19 cellular contexts compared by ENCODE assay signal in genomic region chr13:33636955-33637670, GRCh38.
DNase-seq lines count a peak whose midpoint lies in the region; ATAC-seq lines count a peak whose summit lies in the region.
"Had no signal": no experiment of that assay in that cellular context is flagged by ENCODE, and none has a peak within 500 bp of the region (broad histone marks: within the 10 kb centered on the region; RNA-seq: fewer than 3 reads in every experiment).

No MANE protein-coding gene starts in this region.

- H3K9ac ChIP-seq in GM23248: 0 out of 2 replicates have a peak overlapping the region, but pooled peaks have one; percentile 1
- no peak overlapping the region for H3K9ac ChIP-seq in mesendoderm (ENCODE audit: low read length)

- H3K9me3 Mint-ChIP-seq in T-helper 2 cell treated with Interferon-gamma antibody and Interleukin-4, amounts not matched to agents 5 μg/mL and 100 μg/mL, for 36 hours: peaks cover 13% of the 10 kb centered on the region

- peak overlapping the region; percentile 13 for H2BK15ac ChIP-seq in mesendoderm (replicated peaks; ENCODE audit: low read depth)

- H3K4me2 ChIP-seq in GM23248 (ENCODE audit: unreplicated experiment): peak overlapping the region; percentile 36
- no peak overlapping the region for H3K4me2 ChIP-seq in mesendoderm (ENCODE audit: low read length)

- no peak overlapping the region for H4K8ac ChIP-seq in mesendoderm (ENCODE audit: low read depth, low read length)

- no peak overlapping the region for H2AFZ ChIP-seq in GM23248

- H3K4ac ChIP-seq in mesendoderm (ENCODE audit: low read depth, low read length): peak overlapping the region; percentile 52

- H3K36me3 ChIP-seq in GM23248 (ENCODE audit: low read depth) (no peaks in the 10 kb centered on the region), mesendoderm (ENCODE audit: control insufficient read depth, insufficient read depth, low read length) (no peaks in the 10 kb centered on the region)
- H3K36me3 ChIP-seq: ascending aorta, spleen, thyroid gland had no signal

- H3K9me2 ChIP-seq in GM23248 (ENCODE audit: insufficient read depth): no peaks in the 10 kb centered on the region

- no peaks in the 10 kb centered on the region for H3K79me1 ChIP-seq in mesendoderm (ENCODE audit: low read length)

- no peak overlapping the region for H3K27ac Mint-ChIP-seq in T-helper 2 cell treated with Interferon-gamma antibody and Interleukin-4, amounts not matched to agents 5 μg/mL and 100 μg/mL, for 36 hours
- H3K27ac Mint-ChIP-seq: B cell; natural killer cell treated with Interleukin-12 subunit alpha and Interleukin-12 subunit beta and Interleukin-15 and Interleukin-18, amount 100 ng/mL, for 72 hours had no signal

- peak overlapping the region; percentile 80 for H3K27ac ChIP-seq in GM23248
- H3K27ac ChIP-seq in mesendoderm (ENCODE audit: low read depth, low read length): peak overlapping the region; percentile 39
- H3K27ac ChIP-seq: 22Rv1, ascending aorta, spleen, thyroid gland had no signal

- peak overlapping the region; percentile 95 for H3K18ac ChIP-seq in mesendoderm (ENCODE audit: low read length)

- no peaks in the 10 kb centered on the region for H3K27me3 Mint-ChIP-seq in T-helper 2 cell treated with Interferon-gamma antibody and Interleukin-4, amounts not matched to agents 5 μg/mL and 100 μg/mL, for 36 hours (ENCODE audit: low read depth)

- no peak for DNase-seq in activated CD4-positive, CD25-positive, alpha-beta regulatory T cell treated with anti-CD3 and anti-CD28 coated beads, Interleukin-2, amount 50 U/mL, for 72 hours
- DNase-seq in GM23248: peak; percentile 51
- peak; percentile 45 for DNase-seq in amniotic epithelial cell (ENCODE audit: low read depth)
- no peak for DNase-seq in mesendoderm
- DNase-seq in NCI-H345 (lab: John Stamatoyannopoulos, UW): no peak
- DNase-seq in T-helper 2 cell treated with Interferon-gamma antibody and Interleukin-4, amounts not matched to agents 5 μg/mL and 100 μg/mL, for 36 hours (ENCODE audit: low spot score): no peak
- DNase-seq: Caco-2, hippocampal formation, islet precursor cell, NCI-H187 treated with DMSO at 0.1 percent for 48 hours, posterior cingulate gyrus, spleen, thyroid gland had no signal

- H3K4me1 ChIP-seq in GM23248 (ENCODE audit: insufficient read depth): peaks cover 69% of the 10 kb centered on the region
- H3K4me1 ChIP-seq in mesendoderm (ENCODE audit: control insufficient read depth, low read depth, low read length): peaks cover 22% of the 10 kb centered on the region
- H3K4me1 ChIP-seq: ascending aorta, thyroid gland had no signal

- no peaks in the 10 kb centered on the region for H3K27me3 ChIP-seq in GM23248 (replicated peaks; ENCODE audit: insufficient read depth)
- no peaks in the 10 kb centered on the region for H3K27me3 ChIP-seq in mesendoderm (ENCODE audit: insufficient read depth, low read length, poor library complexity)
- H3K27me3 ChIP-seq: ascending aorta, spleen, thyroid gland had no signal

- H3K79me2 ChIP-seq in GM23248 (ENCODE audit: insufficient read depth) (no peaks in the 10 kb centered on the region), mesendoderm (ENCODE audit: control insufficient read depth, insufficient read depth, low read length) (no peaks in the 10 kb centered on the region)

- peak overlapping the region; percentile 17 for H3K56ac ChIP-seq in mesendoderm (ENCODE audit: low read length)

- peak overlapping the region; percentile 23 for H2BK120ac ChIP-seq in mesendoderm (ENCODE audit: low read depth, low read length)

- H3F3A ChIP-seq in GM23248 (ENCODE audit: insufficient read depth): peaks cover 59% of the 10 kb centered on the region

- no peaks in the 10 kb centered on the region for H4K20me1 ChIP-seq in GM23248 (ENCODE audit: insufficient read depth)

- H3K4me3 ChIP-seq in GM23248: no peak overlapping the region
- H3K4me3 ChIP-seq in mesendoderm (ENCODE audit: low read length): no peak overlapping the region
- H3K4me3 ChIP-seq: ascending aorta, spleen, thyroid gland had no signal

- H2AK5ac ChIP-seq in mesendoderm (ENCODE audit: low read length): peak overlapping the region; percentile 7

- peak overlapping the region; percentile 41 for H2BK5ac ChIP-seq in mesendoderm (ENCODE audit: low read length)

- 50 to 51% methylated on average over 3 of the region's 3 CpGs for WGBS in GM23248 (ENCODE audit: low coverage in 1 of 2, low lambda C conversion rate in 2 of 2, missing lambda C conversion rate in 2 of 2), 2 experiments
- WGBS in mesendoderm (ENCODE audit: extremely low coverage, insufficient coverage, low lambda C conversion rate): no CpG with 5 or more reads among the region's 3 CpGs

- peaks cover 7% of the 10 kb centered on the region for H3K4me1 Mint-ChIP-seq in T-helper 2 cell treated with Interferon-gamma antibody and Interleukin-4, amounts not matched to agents 5 μg/mL and 100 μg/mL, for 36 hours (ENCODE audit: low read depth)
- H3K4me1 Mint-ChIP-seq: B cell had no signal

- in situ Hi-C loops in GM23248 (cut with MboI): no loop called here

- no peak overlapping the region for H4K5ac ChIP-seq in mesendoderm (ENCODE audit: low read length)

- no peak overlapping the region for H3K4me3 Mint-ChIP-seq in T-helper 2 cell treated with Interferon-gamma antibody and Interleukin-4, amounts not matched to agents 5 μg/mL and 100 μg/mL, for 36 hours
- H3K4me3 Mint-ChIP-seq: B cell; natural killer cell treated with Interleukin-12 subunit alpha and Interleukin-12 subunit beta and Interleukin-15 and Interleukin-18, amount 100 ng/mL, for 72 hours had no signal

- no peaks in the 10 kb centered on the region for H3K9me3 ChIP-seq in GM23248 (ENCODE audit: low read depth)
- H3K9me3 ChIP-seq: ascending aorta, Caco-2, spleen, thyroid gland had no signal

- ATAC-seq in activated CD4-positive, CD25-positive, alpha-beta regulatory T cell treated with anti-CD3 and anti-CD28 coated beads, Interleukin-2, amount 50 U/mL, for 24 hours: peak; percentile 15
- ATAC-seq in GM18511 (IDR thresholded peaks at IDR 0.05; ENCODE audit: unreplicated experiment): no peak
- ATAC-seq: natural killer cell treated with Interleukin-12 subunit alpha and Interleukin-12 subunit beta and Interleukin-15 and Interleukin-18, amount 100 ng/mL, for 72 hours had no signal

- peaks cover 3% of the 10 kb centered on the region for H3K36me3 Mint-ChIP-seq in T-helper 2 cell treated with Interferon-gamma antibody and Interleukin-4, amounts not matched to agents 5 μg/mL and 100 μg/mL, for 36 hours (ENCODE audit: low read depth)
- H3K36me3 Mint-ChIP-seq: natural killer cell treated with Interleukin-12 subunit alpha and Interleukin-12 subunit beta and Interleukin-15 and Interleukin-18, amount 100 ng/mL, for 72 hours had no signal

- H3K23ac ChIP-seq in mesendoderm (ENCODE audit: low read length): no peak overlapping the region

Comparison
In these comparisons a context has a peak if more than half of its experiments do, and no peak if none do; other contexts are left out.
1. DNase-seq: peak in GM23248 (single experiment) and amniotic epithelial cell (single experiment); none in activated CD4-positive, CD25-positive, alpha-beta regulatory T cell treated with anti-CD3 and anti-CD28 coated beads, Interleukin-2, amount 50 U/mL, for 72 hours (single experiment), mesendoderm (single experiment), NCI-H345 (single experiment) and T-helper 2 cell treated with Interferon-gamma antibody and Interleukin-4, amounts not matched to agents 5 μg/mL and 100 μg/mL, for 36 hours (single experiment).